ENCODE assay signal across 8 cellular contexts in genomic region chr10:58335306-58336005, GRCh38. TPM values are rescaled to one million over a fixed set of nuclear protein-coding genes. Genes with fewer than 3 reads are reported as not detected.
A peak's percentile ranks its signal among the peaks of the same experiment; 100 is the strongest.
DNase-seq lines count a peak whose midpoint lies in the region; ATAC-seq, FAIRE-seq and TF ChIP-seq lines count a peak whose summit lies in the region.

No MANE protein-coding gene starts in this region.

- ATAC-seq in HG03196 (IDR thresholded peaks at IDR 0.05; ENCODE audit: unreplicated experiment), result peak; percentile 34
- peak; percentile 46 to 51 (median 46) for ATAC-seq in T-cell (replicated peaks in 1 of 4)
- ATAC-seq in HepG2, result peak; percentile 80

- DNase-seq in C1 segment of cervical spinal cord (lab: John Stamatoyannopoulos, UW), result peak in 10 of 14 donors; percentile 11 to 68 (median 51)
- peak; percentile 10 for DNase-seq in GM19239 (ENCODE audit: insufficient read length, low spot score)
- DNase-seq in T-cell, result peak in 9 of 34 experiments; percentile 1 to 10 (median 3)
- peak; percentile 72 for DNase-seq in coronary artery (ENCODE audit: low spot score)
- DNase-seq in HepG2 (ENCODE audit: low spot score), result peak; percentile 28
- no peak for DNase-seq in NCI-H2196 treated with DMSO at 0.1 percent for 48 hours (lab: John Stamatoyannopoulos, UW; ENCODE audit: unreplicated experiment)

- peak overlapping the region; percentile 87 to 89 for H3K27ac ChIP-seq in coronary artery
- peak overlapping the region; percentile 41 for H3K27ac ChIP-seq in HepG2 (ENCODE audit: extremely low read length, insufficient read depth, low read length)
- no peak overlapping the region for H3K27ac ChIP-seq in stomach smooth muscle (ENCODE audit: low read length)

- POLR2A ChIA-PET in T-cell (lab: Charles Lee) (no interaction called here), HepG2 (lab: Yijun Ruan, JAX) (interaction anchor here (0.6 to 2.3 kb wide), 14 partner anchors 9 to 187 kb away, joined by 3 to 16 read pairs (median 4); partner anchors contain the start of genes CISD1 and TFAM)

- peak overlapping the region; percentile 70 for H3K4me2 ChIP-seq in HepG2 (ENCODE audit: low read depth, low read length)

- BruUV-seq in HepG2 (replicated peaks; lab: Mats Ljungman, UMichigan), result no TSS peak

- CTCF ChIA-PET in T-cell (lab: Charles Lee), result interaction anchor here (1.0 to 1.1 kb wide), 2 partner anchors 49 to 52 kb away, joined by 3 read pairs; no protein-coding TSS in a partner anchor
- CTCF ChIA-PET in HepG2 (lab: Yijun Ruan, JAX; ENCODE audit: low intra/inter-chr PET ratio, low total read pairs), result no interaction called here

- H3K9me3 Mint-ChIP-seq in T-cell, result no peaks in the 10 kb centered on the region

- H3K4me3 Mint-ChIP-seq in T-cell, result peak overlapping the region; percentile 95 to 96 (median 95)

- TF ChIP-seq EP300 in HepG2 (IDR thresholded peaks at IDR 0.05; ENCODE audit: low read depth in 2 of 2, low read length in 2 of 2) (no peak), HepG2 (CRISPR knock-in tag; IDR thresholded peaks at IDR 0.05; ENCODE audit: borderline replicate concordance) (no peak)

- TF ChIP-seq RAD21 in HepG2 (CRISPR knock-in tag; IDR thresholded peaks at IDR 0.05), result no peak

- H3K79me2 ChIP-seq in HepG2 (ENCODE audit: insufficient read depth, low read length), result peaks cover 26% of the 10 kb centered on the region

- H3K27me3 ChIP-seq in HepG2 (ENCODE audit: control insufficient read depth in 1 of 2, insufficient read depth in 2 of 2, low read length in 2 of 2) (peaks cover 0 to 3% of the 10 kb centered on the region in 2 experiments; a peak in 1 of 5 replicates), stomach smooth muscle (ENCODE audit: control insufficient read depth in 1 of 2, insufficient read depth in 2 of 2, low read length in 2 of 2) (no peaks in the 10 kb centered on the region)

- no peak overlapping the region for H2AFZ ChIP-seq in HepG2 (ENCODE audit: low read length)

- H3K4me1 ChIP-seq in HepG2 (ENCODE audit: insufficient read depth, low read length) (peaks cover 18% of the 10 kb centered on the region), stomach smooth muscle (ENCODE audit: control insufficient read depth, insufficient read depth, low read length) (peaks cover 2% of the 10 kb centered on the region)

- in situ Hi-C loops in HepG2 (cut with HindIII; ENCODE audit: extremely low pct_ligation_motif_present, low pct_unique_long_range_greater_than_20kb), result no loop called here

- H3K36me3 Mint-ChIP-seq in T-cell, result peaks cover 2% of the 10 kb centered on the region

- peaks cover 0 to 5% of the 10 kb centered on the region in 2 donors for H3K27me3 Mint-ChIP-seq in T-cell

- H3K4me1 Mint-ChIP-seq in T-cell, result peaks cover 37 to 50% (median 45%) of the 10 kb centered on the region in 3 donors

- H3K4me3 ChIP-seq in coronary artery, result peak overlapping the region; percentile 97
- H3K4me3 ChIP-seq in HepG2 (replicated peaks in 1 of 3; ENCODE audit: insufficient read depth in 1 of 3, low read depth in 2 of 3, low read length in 3 of 3), result peak overlapping the region; percentile 81 to 99 (median 90)
- H3K4me3 ChIP-seq in stomach smooth muscle (ENCODE audit: low read length in 2 of 2), result peak overlapping the region; percentile 81 to 86

- H4K20me1 ChIP-seq in HepG2 (ENCODE audit: insufficient read depth, low read length), result no peaks in the 10 kb centered on the region

- WGBS in HepG2 (ENCODE audit: low lambda C conversion rate), result 1% methylated on average over 11 of the region's 37 CpGs

- intact Hi-C loops in HepG2 (cut with micrococcal nuclease; ENCODE audit: unreplicated experiment), result loop anchor here (1.0 to 2.0 kb wide), 2 partner anchors 36 to 67 kb away; partner anchors contain the start of gene CISD1

- H3K9ac ChIP-seq in HepG2 (ENCODE audit: insufficient read depth, low read depth, low read length) (peak overlapping the region; percentile 75), stomach smooth muscle (ENCODE audit: low read length in 2 of 2) (peak overlapping the region; percentile 71 to 84)

- H3K27ac Mint-ChIP-seq in T-cell, result peak overlapping the region; percentile 65 to 89

- FAIRE-seq in GM19239 (lab: Jason Lieb, UNC), result no peak
- FAIRE-seq in HepG2 (lab: Jason Lieb, UNC), result no peak

- no peaks in the 10 kb centered on the region for H3K9me3 ChIP-seq in HepG2 (ENCODE audit: low read length)
- no peaks in the 10 kb centered on the region for H3K9me3 ChIP-seq in stomach smooth muscle (ENCODE audit: control insufficient read depth in 2 of 2, low read length in 2 of 2)

- TF ChIP-seq POLR2A in HepG2 (IDR thresholded peaks at IDR 0.05; ENCODE audit: insufficient read depth in 1 of 2, low read depth in 2 of 2, low read length in 2 of 2), result no peak

- no peak for TF ChIP-seq CTCF in coronary artery (IDR thresholded peaks at IDR 0.05)
- no peak for TF ChIP-seq CTCF in HepG2 (CRISPR knock-in tag; IDR thresholded peaks at IDR 0.05)

- H3K36me3 ChIP-seq in HepG2 (replicated peaks in 1 of 2; ENCODE audit: control insufficient read depth in 1 of 2, insufficient read depth in 2 of 2, low read length in 2 of 2) (no peaks in the 10 kb centered on the region), stomach smooth muscle (ENCODE audit: control insufficient read depth in 2 of 2, insufficient read depth in 2 of 2, low read length in 2 of 2) (no peaks in the 10 kb centered on the region)

TF ChIP-seq in HepG2, 621 proteins besides CTCF, POLR2A, EP300 and RAD21 (continues in another document):
- TF ChIP-seq ZNF703 (CRISPR knock-in tag; IDR thresholded peaks at IDR 0.05; ENCODE audit: borderline replicate concordance) (0 out of 2 replicates have a peak, but pooled peaks have one; percentile 63), KDM5B (CRISPR knock-in tag; IDR thresholded peaks at IDR 0.05; ENCODE audit: borderline replicate concordance) (0 out of 2 replicates have a peak, but pooled peaks have one; percentile 35), ZKSCAN5 (CRISPR knock-in tag; IDR thresholded peaks at IDR 0.05) (no peak), ZNF704 (CRISPR knock-in tag; IDR thresholded peaks at IDR 0.05; ENCODE audit: borderline replicate concordance) (0 out of 2 replicates have a peak, but pooled peaks have one; percentile 7)

RNA-seq across cellular contexts. Expression of gene UBE2D1, which starts 0.7 kb away (rescaled TPM):
- total RNA-seq in T-cell (10 to 100 TPM in 4 of 5 donors, 1 to 10 TPM in 1; 9.4 to 12.2 (median 10.5) TPM), HepG2 (2016; rRNA removed; fragmentation: Illumina TruSeq; extraction: Trizol) (6.2 and 7.9 TPM in 2 replicates)
- total RNA-seq in HepG2 (2016; cell fraction: cytosol; rRNA removed; fragmentation: Illumina TruSeq; extraction: Trizol; ENCODE audit: low read depth), result 1.6 and 2.3 TPM in 2 replicates
- total RNA-seq in HepG2 (2016; cell fraction: insoluble cytoplasmic fraction; rRNA removed; fragmentation: Illumina TruSeq; extraction: Trizol), result 5.6 and 9.5 TPM in 2 replicates
- 3.3 and 4.3 TPM in 2 replicates for total RNA-seq in HepG2 (2016; cell fraction: membrane; rRNA removed; fragmentation: Illumina TruSeq; extraction: Trizol)
- 8.0 and 8.5 TPM in 2 replicates for total RNA-seq in HepG2 (2016; cell fraction: nucleus; rRNA removed; fragmentation: Illumina TruSeq; extraction: Trizol)
- 10.6 and 13.8 TPM in 2 replicates for polyA plus RNA-seq in HepG2 (2011; rRNA removed)
- 4.9 and 7.8 TPM in 2 replicates for polyA plus RNA-seq in HepG2 (2011; cell fraction: cytosol; rRNA removed)
- 2.5 and 4.3 TPM in 2 replicates for polyA plus RNA-seq in HepG2 (2011; cell fraction: nucleus; rRNA removed)
- 8.3 and 12.5 TPM in 2 replicates for polyA plus RNA-seq in HepG2 (2012)
- 2.8 and 3.8 TPM in 2 replicates for polyA plus RNA-seq in HepG2 (2016; cell fraction: cytosol; fragmentation: Illumina TruSeq; extraction: Trizol; ENCODE audit: low read depth)
- polyA plus RNA-seq in HepG2 (2016; cell fraction: insoluble cytoplasmic fraction; fragmentation: Illumina TruSeq; extraction: Trizol; ENCODE audit: low read depth), result 28.9 and 31.5 TPM in 2 replicates
- polyA plus RNA-seq in HepG2 (2016; cell fraction: membrane; fragmentation: Illumina TruSeq; extraction: Trizol; ENCODE audit: low read depth), result 7.1 and 10.2 TPM in 2 replicates
- polyA plus RNA-seq in HepG2 (2016; cell fraction: nucleus; fragmentation: Illumina TruSeq; extraction: Trizol; ENCODE audit: insufficient read depth, low read depth), result 19.2 and 19.5 TPM in 2 replicates
- polyA minus RNA-seq in HepG2 (2011; rRNA and poly(A)+ RNA removed; ENCODE audit: low replicate concordance), result 2.9 and 3.6 TPM in 2 replicates
- 4.3 TPM in 2 replicates for polyA minus RNA-seq in HepG2 (2011; cell fraction: cytosol; rRNA and poly(A)+ RNA removed)
- polyA minus RNA-seq in HepG2 (2011; cell fraction: nucleus; rRNA and poly(A)+ RNA removed), result 20.0 and 22.9 TPM in 2 replicates

RNA-seq across cellular contexts. Expression of gene TFAM, which starts 49.8 kb away (rescaled TPM):
- 10 to 100 TPM; 35.9 to 41.8 (median 39.2) TPM for total RNA-seq in T-cell
- total RNA-seq in HepG2 (2016; rRNA removed; fragmentation: Illumina TruSeq; extraction: Trizol), result 125 and 189 TPM in 2 replicates
- total RNA-seq in HepG2 (2016; cell fraction: cytosol; rRNA removed; fragmentation: Illumina TruSeq; extraction: Trizol; ENCODE audit: low read depth), result 7.9 and 8.1 TPM in 2 replicates
- total RNA-seq in HepG2 (2016; cell fraction: insoluble cytoplasmic fraction; rRNA removed; fragmentation: Illumina TruSeq; extraction: Trizol), result 132 and 207 TPM in 2 replicates
- total RNA-seq in HepG2 (2016; cell fraction: membrane; rRNA removed; fragmentation: Illumina TruSeq; extraction: Trizol), result 20.3 TPM in 2 replicates
- total RNA-seq in HepG2 (2016; cell fraction: nucleus; rRNA removed; fragmentation: Illumina TruSeq; extraction: Trizol), result 57.2 and 63.1 TPM in 2 replicates
- 15.9 and 18.4 TPM in 2 replicates for polyA plus RNA-seq in HepG2 (2011; rRNA removed)
- polyA plus RNA-seq in HepG2 (2011; cell fraction: cytosol; rRNA removed), result 17.6 and 17.9 TPM in 2 replicates
- 4.4 and 5.2 TPM in 2 replicates for polyA plus RNA-seq in HepG2 (2011; cell fraction: nucleus; rRNA removed)
- 34.0 and 48.9 TPM in 2 replicates for polyA plus RNA-seq in HepG2 (2012)
- 4.8 and 5.4 TPM in 2 replicates for polyA plus RNA-seq in HepG2 (2016; cell fraction: cytosol; fragmentation: Illumina TruSeq; extraction: Trizol; ENCODE audit: low read depth)
- polyA plus RNA-seq in HepG2 (2016; cell fraction: insoluble cytoplasmic fraction; fragmentation: Illumina TruSeq; extraction: Trizol; ENCODE audit: low read depth), result 129 and 145 TPM in 2 replicates
- polyA plus RNA-seq in HepG2 (2016; cell fraction: membrane; fragmentation: Illumina TruSeq; extraction: Trizol; ENCODE audit: low read depth), result 9.8 and 10.5 TPM in 2 replicates
- polyA plus RNA-seq in HepG2 (2016; cell fraction: nucleus; fragmentation: Illumina TruSeq; extraction: Trizol; ENCODE audit: insufficient read depth, low read depth), result 56.9 and 60.1 TPM in 2 replicates
- polyA minus RNA-seq in HepG2 (2011; rRNA and poly(A)+ RNA removed; ENCODE audit: low replicate concordance), result 36.9 and 48.0 TPM in 2 replicates
- polyA minus RNA-seq in HepG2 (2011; cell fraction: cytosol; rRNA and poly(A)+ RNA removed), result 20.1 and 21.5 TPM in 2 replicates
- polyA minus RNA-seq in HepG2 (2011; cell fraction: nucleus; rRNA and poly(A)+ RNA removed), result 23.4 and 24.2 TPM in 2 replicates
